ENCODE assay signal across 1 cellular context in the genomic region with DNA sequence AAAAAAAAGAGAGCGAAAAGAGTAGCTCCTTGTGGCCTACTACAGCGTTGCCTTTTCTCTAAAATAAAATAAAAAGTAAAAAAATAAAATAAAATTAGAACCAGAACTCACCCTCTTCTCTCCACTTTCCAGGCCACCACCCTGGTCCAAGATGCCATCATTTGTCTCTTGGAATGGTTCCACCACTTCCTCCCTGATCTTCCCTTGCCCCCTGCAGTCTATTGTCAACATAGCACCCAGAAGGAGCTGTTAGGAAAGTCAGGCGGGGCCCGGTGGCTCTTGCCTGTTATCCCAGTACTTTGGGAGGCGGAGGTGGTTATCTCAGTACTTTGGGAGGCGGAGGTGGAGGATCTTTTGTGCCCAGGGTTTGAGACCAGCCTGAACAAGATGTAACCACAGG.
TF ChIP-seq lines count a peak whose summit lies in the region.

No MANE protein-coding gene starts in this region.

TF ChIP-seq in HEK293, 187 proteins besides CTCF, POLR2A, EP300 and RAD21 (continued from another document):
- TF ChIP-seq KLF10 (tag by site-specific recombination; IDR thresholded peaks at IDR 0.05) (no peak), ZBTB48 (tag by site-specific recombination; IDR thresholded peaks at IDR 0.05) (no peak)
